ENCODE assay signal across 23 cellular contexts in the genomic region with DNA sequence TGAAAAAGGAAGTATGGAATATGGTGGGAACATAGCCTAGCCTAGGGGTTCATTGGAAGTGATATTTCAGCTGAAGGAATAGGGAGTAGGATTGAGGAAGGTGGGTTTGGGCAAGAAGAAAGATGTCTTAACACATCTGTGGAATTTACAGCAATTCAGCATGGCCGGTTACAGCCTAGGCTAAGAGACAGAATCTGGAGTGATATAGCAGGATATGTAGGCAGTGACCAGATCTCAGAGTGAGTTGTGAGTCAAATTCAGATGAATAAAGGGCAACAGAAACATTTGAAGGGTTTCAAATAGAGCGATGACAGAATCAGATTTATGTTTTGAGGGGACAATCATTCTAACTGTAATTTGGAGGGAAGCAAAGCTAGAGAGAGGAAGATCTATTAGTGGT.
A peak's percentile ranks its signal among the peaks of the same experiment; 100 is the strongest.
DNase-seq lines count a peak whose midpoint lies in the region; ATAC-seq and TF ChIP-seq lines count a peak whose summit lies in the region.
"Had no signal": no experiment of that assay in that cellular context is flagged by ENCODE, and none has a peak within 500 bp of the region (broad histone marks: within the 10 kb centered on the region; RNA-seq: fewer than 3 reads in every experiment).

No MANE protein-coding gene starts in this region.

- no peak for DNase-seq in Calu3
- peak; percentile 23 for DNase-seq in NCI-H69 (lab: John Stamatoyannopoulos, UW)
- no peak for DNase-seq in stimulated activated naive B cell treated with anti-CD40 and anti-IgM and Interleukin-4, amounts not matched to agents 10 μg/mL and 1 μg/mL and 100 μg/mL, for 72 hours
- no peak for DNase-seq in NCI-H1092 (lab: John Stamatoyannopoulos, UW)
- no peak for DNase-seq in ACHN
- DNase-seq: CD8-positive, alpha-beta memory T cell; DND-41; H7; IMR-90; NCI-H1105; NCI-H1436 treated with DMSO at 0.1 percent for 48 hours; NCI-H187 treated with DMSO at 0.1 percent for 48 hours; NCI-H2107; NCI-H524; PC-9; SJCRH30 had no signal

- CTCF ChIA-PET in Calu3 (lab: Charles Lee) = no interaction called here

- in situ Hi-C loops in ACHN (cut with HindIII; ENCODE audit: low pct_ligation_motif_present, low pct_unique_long_range_greater_than_20kb, low sequenced_read_pairs) = no loop called here

- BruUV-seq in Calu3 (replicated peaks; lab: Mats Ljungman, UMichigan) = no TSS peak

- H3K4me1 Mint-ChIP-seq in Calu3 (ENCODE audit: low read depth, unreplicated experiment) = peaks cover 10% of the 10 kb centered on the region
- peaks cover 29 to 53% of the 10 kb centered on the region in 2 donors for H3K4me1 Mint-ChIP-seq in stimulated activated naive B cell treated with anti-CD40 and anti-IgM and Interleukin-4, amounts not matched to agents 10 μg/mL and 1 μg/mL and 100 μg/mL, for 72 hours
- H3K4me1 Mint-ChIP-seq: CD8-positive, alpha-beta memory T cell had no signal

- H3K36me3 Mint-ChIP-seq in Calu3 (ENCODE audit: insufficient read depth, unreplicated experiment) = no peaks in the 10 kb centered on the region
- H3K36me3 Mint-ChIP-seq in stimulated activated naive B cell treated with anti-CD40 and anti-IgM and Interleukin-4, amounts not matched to agents 10 μg/mL and 1 μg/mL and 100 μg/mL, for 72 hours = no peaks in the 10 kb centered on the region
- H3K36me3 Mint-ChIP-seq: CD8-positive, alpha-beta memory T cell had no signal

- H3K4me3 ChIP-seq in gastroesophageal sphincter = no peak overlapping the region
- H3K4me3 ChIP-seq: A549, PC-9, SJCRH30 had no signal

- no peaks in the 10 kb centered on the region for H3K27me3 Mint-ChIP-seq in Calu3 (ENCODE audit: unreplicated experiment)
- H3K27me3 Mint-ChIP-seq in stimulated activated naive B cell treated with anti-CD40 and anti-IgM and Interleukin-4, amounts not matched to agents 10 μg/mL and 1 μg/mL and 100 μg/mL, for 72 hours = no peaks in the 10 kb centered on the region

- H3K27ac Mint-ChIP-seq in Calu3 (ENCODE audit: unreplicated experiment) = peak overlapping the region; percentile 6
- peak overlapping the region; percentile 26 for H3K27ac Mint-ChIP-seq in stimulated activated naive B cell treated with anti-CD40 and anti-IgM and Interleukin-4, amounts not matched to agents 10 μg/mL and 1 μg/mL and 100 μg/mL, for 72 hours
- H3K27ac Mint-ChIP-seq: CD8-positive, alpha-beta memory T cell had no signal

- no peaks in the 10 kb centered on the region for H3K9me3 ChIP-seq in gastroesophageal sphincter
- H3K9me3 ChIP-seq: A549, SJCRH30 had no signal

- TF ChIP-seq EP300 in gastroesophageal sphincter (IDR thresholded peaks at IDR 0.05) = no peak

- TF ChIP-seq CTCF in Calu3 (IDR thresholded peaks at IDR 0.05; ENCODE audit: unreplicated experiment) (no peak), gastroesophageal sphincter (IDR thresholded peaks at IDR 0.05) (no peak)

- H3K27me3 ChIP-seq in gastroesophageal sphincter = no peaks in the 10 kb centered on the region
- H3K27me3 ChIP-seq: SJCRH30 had no signal

- WGBS in gastroesophageal sphincter (ENCODE audit: low coverage in 1 of 2), 2 donors = 85 to 91% methylated on average over 2 of the region's 2 CpGs

- ATAC-seq in gastroesophageal sphincter (no peak), HG02759 (IDR thresholded peaks at IDR 0.05; ENCODE audit: unreplicated experiment) (no peak)
- ATAC-seq in stimulated activated naive B cell treated with anti-CD40 and anti-IgM and Interleukin-4, amounts not matched to agents 10 μg/mL and 1 μg/mL and 100 μg/mL, for 72 hours (replicated peaks) = peak; percentile 47 to 70
- ATAC-seq: A549, Right ventricle myocardium inferior, SK-N-SH treated with all-trans-retinoic acid at 6 μM for 48 hours had no signal

- intact Hi-C loops in Calu3 (cut with micrococcal nuclease; ENCODE audit: unreplicated experiment) = no loop called here

- peak overlapping the region; percentile 2 to 82 (median 76) for H3K27ac ChIP-seq in gastroesophageal sphincter
- H3K27ac ChIP-seq: A549, C4-2B, KMS-11, PC-9, SJCRH30 had no signal

- H3K4me1 ChIP-seq in gastroesophageal sphincter = peaks cover 14 to 73% (median 33%) of the 10 kb centered on the region in 3 donors
- H3K4me1 ChIP-seq: A549, SJCRH30 had no signal

- no peak overlapping the region for H3K4me3 Mint-ChIP-seq in Calu3 (ENCODE audit: low read depth, unreplicated experiment)
- no peak overlapping the region for H3K4me3 Mint-ChIP-seq in stimulated activated naive B cell treated with anti-CD40 and anti-IgM and Interleukin-4, amounts not matched to agents 10 μg/mL and 1 μg/mL and 100 μg/mL, for 72 hours
- H3K4me3 Mint-ChIP-seq: CD8-positive, alpha-beta memory T cell had no signal

- H3K36me3 ChIP-seq in gastroesophageal sphincter = no peaks in the 10 kb centered on the region
- H3K36me3 ChIP-seq: SJCRH30 had no signal

- no peaks in the 10 kb centered on the region for H3K9me3 Mint-ChIP-seq in Calu3 (ENCODE audit: low read depth, unreplicated experiment)
- peaks cover 0 to 2% of the 10 kb centered on the region in 2 donors for H3K9me3 Mint-ChIP-seq in stimulated activated naive B cell treated with anti-CD40 and anti-IgM and Interleukin-4, amounts not matched to agents 10 μg/mL and 1 μg/mL and 100 μg/mL, for 72 hours
- H3K9me3 Mint-ChIP-seq: CD8-positive, alpha-beta memory T cell had no signal

- no peak for TF ChIP-seq POLR2A in gastroesophageal sphincter (IDR thresholded peaks at IDR 0.05)

Comparison
In these comparisons a context has a peak if more than half of its experiments do, and no peak if none do; other contexts are left out.
1. ATAC-seq: peak in stimulated activated naive B cell treated with anti-CD40 and anti-IgM and Interleukin-4, amounts not matched to agents 10 μg/mL and 1 μg/mL and 100 μg/mL, for 72 hours (2 of 2); none in gastroesophageal sphincter (single experiment) and HG02759 (single experiment).